ENCODE assay signal across 1 cellular context in the genomic region with DNA sequence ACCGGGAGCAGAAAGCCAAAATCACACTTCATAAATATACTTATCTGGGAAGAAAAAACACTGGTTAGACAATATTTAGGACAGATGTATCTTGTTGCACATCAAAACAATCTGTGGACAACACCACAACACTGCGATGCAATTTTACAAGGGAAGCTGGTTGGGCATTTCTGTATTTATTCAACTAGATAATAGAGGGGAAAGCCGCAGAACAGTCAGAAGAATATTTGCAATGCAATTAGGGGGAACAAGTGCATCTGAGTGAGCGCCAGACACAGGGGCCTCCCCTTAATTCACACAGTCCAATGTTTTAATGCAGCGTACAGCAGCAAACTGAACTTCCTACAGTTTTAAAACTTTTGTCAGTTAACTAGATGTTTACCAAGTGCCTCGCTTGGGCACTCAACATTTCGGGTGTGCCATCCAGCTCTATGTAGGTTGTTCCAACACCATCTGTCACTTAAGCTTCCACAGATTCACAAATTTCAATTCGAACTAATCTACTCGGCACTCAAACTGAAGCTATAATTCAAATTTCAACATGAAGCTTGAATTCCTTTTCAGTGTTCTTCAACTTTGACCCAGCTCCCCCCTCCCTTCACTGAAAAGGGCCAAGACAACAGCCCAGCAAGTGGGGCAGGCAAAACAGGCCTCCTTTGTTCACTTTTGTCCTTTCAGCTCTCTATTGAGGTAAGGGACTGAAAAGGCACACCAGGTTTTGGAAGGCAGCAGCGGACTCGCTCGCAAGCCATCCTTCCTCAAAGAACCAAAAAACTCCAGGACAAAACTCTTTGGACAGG.
TF ChIP-seq lines count a peak whose summit lies in the region.

No MANE protein-coding gene starts in this region.

TF ChIP-seq in SK-N-SH, 30 proteins besides CTCF, POLR2A, EP300 and RAD21 (continued from another document):
- TF ChIP-seq MXI1 (IDR thresholded peaks at IDR 0.05; ENCODE audit: low read depth, low read length) (no peak), GABPA (IDR thresholded peaks at IDR 0.05; ENCODE audit: low read depth) (no peak), RFX5 (IDR thresholded peaks at IDR 0.05; ENCODE audit: low read length) (no peak), TEAD4 (IDR thresholded peaks at IDR 0.05; ENCODE audit: borderline replicate concordance, insufficient read depth) (no peak), FOXJ3 (CRISPR knock-in tag; IDR thresholded peaks at IDR 0.05) (no peak), TCF12 (IDR thresholded peaks at IDR 0.05) (no peak), JUND (IDR thresholded peaks at IDR 0.05) (no peak), NFIC (IDR thresholded peaks at IDR 0.05; ENCODE audit: borderline replicate concordance) (no peak), SMC3 (IDR thresholded peaks at IDR 0.05; ENCODE audit: low read depth, low read length) (no peak)
- TF ChIP-seq, protein P1, sequence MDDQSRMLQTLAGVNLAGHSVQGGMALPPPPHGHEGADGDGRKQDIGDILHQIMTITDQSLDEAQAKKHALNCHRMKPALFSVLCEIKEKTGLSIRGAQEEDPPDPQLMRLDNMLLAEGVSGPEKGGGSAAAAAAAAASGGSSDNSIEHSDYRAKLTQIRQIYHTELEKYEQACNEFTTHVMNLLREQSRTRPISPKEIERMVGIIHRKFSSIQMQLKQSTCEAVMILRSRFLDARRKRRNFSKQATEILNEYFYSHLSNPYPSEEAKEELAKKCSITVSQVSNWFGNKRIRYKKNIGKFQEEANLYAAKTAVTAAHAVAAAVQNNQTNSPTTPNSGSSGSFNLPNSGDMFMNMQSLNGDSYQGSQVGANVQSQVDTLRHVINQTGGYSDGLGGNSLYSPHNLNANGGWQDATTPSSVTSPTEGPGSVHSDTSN (IDR thresholded peaks at IDR 0.05): no peak
